ENCODE assay signal across 8 cellular contexts in the genomic region with DNA sequence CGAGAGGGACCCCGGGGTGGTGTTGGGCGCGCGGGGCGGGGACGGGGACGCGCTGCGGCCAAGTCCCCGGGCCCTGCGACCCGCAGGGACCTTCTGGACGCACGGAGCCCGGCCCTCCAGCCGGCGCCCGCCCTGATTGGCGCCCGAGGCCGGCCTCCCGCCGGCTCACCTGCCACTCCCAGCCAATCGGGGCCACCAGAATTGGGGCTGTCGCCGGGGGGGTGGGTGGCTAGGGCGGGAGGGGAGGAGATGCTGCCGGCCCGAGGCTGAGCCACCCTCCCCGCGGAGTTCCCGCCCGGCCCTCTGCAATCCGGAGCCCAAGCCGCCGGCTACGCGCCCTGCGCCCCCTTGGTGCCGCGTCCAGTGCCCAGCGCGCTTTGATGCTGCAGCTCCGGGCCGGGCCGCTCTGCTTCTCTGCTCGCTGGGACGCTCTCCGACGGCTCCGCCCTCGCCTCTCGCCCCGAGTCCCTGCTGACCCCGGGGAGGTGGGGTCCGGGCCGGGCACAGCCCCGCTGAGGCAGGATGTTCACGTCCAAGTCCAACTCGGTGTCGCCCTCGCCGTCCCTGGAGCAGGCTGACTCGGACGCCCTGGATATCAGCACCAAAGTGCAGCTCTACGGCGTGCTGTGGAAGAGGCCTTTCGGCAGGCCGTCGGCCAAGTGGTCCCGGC. TPM values are rescaled to one million over a fixed set of nuclear protein-coding genes. Genes with fewer than 3 reads are reported as not detected.
DNase-seq lines count a peak whose midpoint lies in the region; ATAC-seq, FAIRE-seq and TF ChIP-seq lines count a peak whose summit lies in the region.

A gene (plus strand): TSS at position 285 of the 670 bp plus-strand sequence. CDS start 238 bp downstream, at position 523.

- H3K4me3 ChIP-seq in HUES48 (ENCODE audit: low read depth, low read length) (peak within 1 kb of the TSS; percentile 68), astrocyte (ENCODE audit: insufficient read depth, low read depth, low read length) (peak within 1 kb of the TSS; percentile 33)

- H3K27me3 ChIP-seq in HUES48 (ENCODE audit: control insufficient read depth, insufficient read depth, low read length): peaks cover 58% of the 10 kb centered on the region
- H3K27me3 ChIP-seq in astrocyte (ENCODE audit: insufficient read depth, low read length): peaks cover 63% of the 10 kb centered on the region

- no peak for TF ChIP-seq CTCF in astrocyte (IDR thresholded peaks at IDR 0.05; ENCODE audit: insufficient read depth, low read depth, low read length)

- H3K4me1 ChIP-seq in HUES48 (ENCODE audit: control insufficient read depth, insufficient read depth, low read length) (peaks cover 4% of the 10 kb centered on the region; the same call in 1 of the 2 replicates), astrocyte (ENCODE audit: insufficient read depth, low read length) (peaks cover 4% of the 10 kb centered on the region)

- no peaks in the 10 kb centered on the region for H3K36me3 Mint-ChIP-seq in astrocyte (ENCODE audit: low read depth, unreplicated experiment)

- ATAC-seq in stimulated activated naive CD8-positive, alpha-beta T cell treated with anti-CD3 and anti-CD28 coated beads, Interleukin-15, Interleukin-2, amounts not matched to agents 100 U/mL and 50 U/mL, for 24 hours: no peak

- no peaks in the 10 kb centered on the region for H4K20me1 ChIP-seq in astrocyte (ENCODE audit: insufficient read depth, low read length)

- H3K4me1 Mint-ChIP-seq in astrocyte (ENCODE audit: low read depth, unreplicated experiment): peaks cover 2% of the 10 kb centered on the region

- no peak for FAIRE-seq in astrocyte (lab: Jason Lieb, UNC)

- peaks cover 79% of the 10 kb centered on the region for H3K27me3 Mint-ChIP-seq in astrocyte (ENCODE audit: low read depth, unreplicated experiment)

- no peaks in the 10 kb centered on the region for H3K9me3 Mint-ChIP-seq in astrocyte (ENCODE audit: unreplicated experiment)

- no peak within 1 kb of the TSS for H3K27ac Mint-ChIP-seq in astrocyte (ENCODE audit: unreplicated experiment)

- peak within 1 kb of the TSS; percentile 52 for H2AFZ ChIP-seq in astrocyte (ENCODE audit: low read depth, low read length)

- H3K36me3 ChIP-seq in HUES48 (ENCODE audit: control insufficient read depth, insufficient read depth, low read length): no peaks in the 10 kb centered on the region
- H3K36me3 ChIP-seq in astrocyte (ENCODE audit: insufficient read depth, low read length): no peaks in the 10 kb centered on the region

- H3K9ac ChIP-seq in HUES48 (ENCODE audit: low read depth, low read length) (no peak within 1 kb of the TSS), astrocyte (ENCODE audit: low read length) (no peak within 1 kb of the TSS)

- peak within 1 kb of the TSS; percentile 75 for H3K4me2 ChIP-seq in astrocyte (ENCODE audit: low read length)

- no peak within 1 kb of the TSS for H3K4me3 Mint-ChIP-seq in astrocyte (ENCODE audit: unreplicated experiment)

- DNase-seq in astrocyte (ENCODE audit: low read depth): no peak
- peak; percentile 81 for DNase-seq in islet precursor cell
- DNase-seq in stimulated activated naive CD8-positive, alpha-beta T cell treated with anti-CD3 and anti-CD28 coated beads, Interleukin-15, Interleukin-2, amounts not matched to agents 100 U/mL and 50 U/mL, for 24 hours: peak; percentile 8
- DNase-seq in effector CD8-positive, alpha-beta T cell (lab: John Stamatoyannopoulos, UW): no peak
- DNase-seq in UCSD-AML1 (lab: John Stamatoyannopoulos, UW; ENCODE audit: unreplicated experiment): no peak
- no peak for DNase-seq in A172 (ENCODE audit: low spot score)
- DNase-seq in NCI-H2029 (lab: John Stamatoyannopoulos, UW): no peak

- H3K27ac ChIP-seq in HUES48 (ENCODE audit: low read depth, low read length): no peak within 1 kb of the TSS
- no peak within 1 kb of the TSS for H3K27ac ChIP-seq in astrocyte (ENCODE audit: low read depth, low read length)

- H3K9me3 ChIP-seq in HUES48 (ENCODE audit: control insufficient read depth, insufficient read depth, low read length) (no peaks in the 10 kb centered on the region), astrocyte (ENCODE audit: insufficient read depth, low read depth, low read length) (no peaks in the 10 kb centered on the region)

- H3K79me2 ChIP-seq in astrocyte (ENCODE audit: insufficient read depth, low read length): no peaks in the 10 kb centered on the region

RNA-seq across cellular contexts. Expression of the gene that starts here (rescaled TPM):
- 0.05 and 0.14 TPM in 2 replicates for total RNA-seq in astrocyte
- not detected in 2 replicates for total RNA-seq in A172 (2014; rRNA removed; shearing (Covaris generic))

Comparison
In these comparisons a context has a peak if more than half of its experiments do, and no peak if none do; other contexts are left out.
1. DNase-seq: peak in islet precursor cell (single experiment) and stimulated activated naive CD8-positive, alpha-beta T cell treated with anti-CD3 and anti-CD28 coated beads, Interleukin-15, Interleukin-2, amounts not matched to agents 100 U/mL and 50 U/mL, for 24 hours (single experiment); none in astrocyte (single experiment), effector CD8-positive, alpha-beta T cell (single experiment), UCSD-AML1 (single experiment), A172 (single experiment) and NCI-H2029 (single experiment).